Comparison of ENCODE assay signal across 1 cellular context in the genomic region with DNA sequence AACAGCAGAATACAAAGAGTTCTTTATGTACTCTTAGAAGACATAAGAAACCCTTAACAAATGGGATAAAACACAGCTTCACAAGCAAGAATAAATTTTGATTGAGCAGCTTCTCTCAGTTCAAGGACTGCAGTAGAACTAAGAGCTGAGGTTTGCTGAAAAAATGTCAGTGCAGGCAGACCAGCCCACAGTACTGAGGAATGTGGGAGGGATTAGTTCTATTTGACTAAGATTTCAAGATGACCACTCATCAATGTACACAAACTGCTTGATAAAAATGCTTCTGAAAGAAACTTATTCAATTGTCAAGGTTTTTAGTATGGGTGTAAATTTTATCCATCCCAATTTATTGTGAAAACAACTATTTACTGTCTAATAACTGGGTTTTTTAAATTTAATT.
A peak's percentile ranks its signal among the peaks of the same experiment; 100 is the strongest.
TF ChIP-seq lines count a peak whose summit lies in the region.

No MANE protein-coding gene starts in this region.

TF ChIP-seq in HepG2, 621 proteins besides CTCF, POLR2A, EP300 and RAD21 (continued from another document):
- TF ChIP-seq ZNF205 (CRISPR knock-in tag; IDR thresholded peaks at IDR 0.05) (no peak), ZNF776 (CRISPR knock-in tag; IDR thresholded peaks at IDR 0.05) (no peak), ATRX (CRISPR knock-in tag; IDR thresholded peaks at IDR 0.05; ENCODE audit: borderline replicate concordance) (no peak), AHR (CRISPR knock-in tag; IDR thresholded peaks at IDR 0.05) (no peak), ZNF326 (CRISPR knock-in tag; IDR thresholded peaks at IDR 0.05; ENCODE audit: borderline replicate concordance) (no peak), KAT8 (CRISPR knock-in tag; IDR thresholded peaks at IDR 0.05) (no peak), ZNF337 (CRISPR knock-in tag; IDR thresholded peaks at IDR 0.05; ENCODE audit: borderline replicate concordance, low read depth) (no peak), SMAD9 (CRISPR knock-in tag; IDR thresholded peaks at IDR 0.05) (no peak), PHB2 (IDR thresholded peaks at IDR 0.05; ENCODE audit: partially characterized antibody) (no peak), ZNF44 (CRISPR knock-in tag; IDR thresholded peaks at IDR 0.05) (no peak), NCOA2 (CRISPR knock-in tag; IDR thresholded peaks at IDR 0.05) (peak; percentile 57), RARG (CRISPR knock-in tag; IDR thresholded peaks at IDR 0.05; ENCODE audit: low read depth) (no peak), NFYB (CRISPR knock-in tag; IDR thresholded peaks at IDR 0.05) (no peak), SOX13 (IDR thresholded peaks at IDR 0.05) (no peak), SOX13 (CRISPR knock-in tag; conservative IDR thresholded peaks at IDR 0.05 in 1 of 2, IDR thresholded peaks at IDR 0.05 in 1 of 2) (peak in 1 of 2 experiments; percentile 72; a peak in 2 of 4 replicates), FOXK1 (CRISPR knock-in tag; IDR thresholded peaks at IDR 0.05; ENCODE audit: borderline replicate concordance, low read depth) (no peak), JUN (CRISPR knock-in tag; IDR thresholded peaks at IDR 0.05) (no peak), DMAP1 (CRISPR knock-in tag; IDR thresholded peaks at IDR 0.05) (no peak), ZNF138 (CRISPR knock-in tag; IDR thresholded peaks at IDR 0.05; ENCODE audit: low read depth) (no peak)
- TF ChIP-seq, protein P1, sequence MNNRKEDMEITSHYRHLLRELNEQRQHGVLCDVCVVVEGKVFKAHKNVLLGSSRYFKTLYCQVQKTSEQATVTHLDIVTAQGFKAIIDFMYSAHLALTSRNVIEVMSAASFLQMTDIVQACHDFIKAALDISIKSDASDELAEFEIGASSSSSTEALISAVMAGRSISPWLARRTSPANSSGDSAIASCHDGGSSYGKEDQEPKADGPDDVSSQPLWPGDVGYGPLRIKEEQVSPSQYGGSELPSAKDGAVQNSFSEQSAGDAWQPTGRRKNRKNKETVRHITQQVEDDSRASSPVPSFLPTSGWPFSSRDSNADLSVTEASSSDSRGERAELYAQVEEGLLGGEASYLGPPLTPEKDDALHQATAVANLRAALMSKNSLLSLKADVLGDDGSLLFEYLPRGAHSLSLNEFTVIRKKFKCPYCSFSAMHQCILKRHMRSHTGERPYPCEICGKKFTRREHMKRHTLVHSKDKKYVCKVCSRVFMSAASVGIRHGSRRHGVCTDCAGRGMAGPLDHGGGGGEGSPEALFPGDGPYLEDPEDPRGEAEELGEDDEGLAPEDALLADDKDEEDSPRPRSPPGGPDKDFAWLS (CRISPR knock-in tag; IDR thresholded peaks at IDR 0.05; ENCODE audit: borderline replicate concordance) = no peak
- TF ChIP-seq, protein P2, sequence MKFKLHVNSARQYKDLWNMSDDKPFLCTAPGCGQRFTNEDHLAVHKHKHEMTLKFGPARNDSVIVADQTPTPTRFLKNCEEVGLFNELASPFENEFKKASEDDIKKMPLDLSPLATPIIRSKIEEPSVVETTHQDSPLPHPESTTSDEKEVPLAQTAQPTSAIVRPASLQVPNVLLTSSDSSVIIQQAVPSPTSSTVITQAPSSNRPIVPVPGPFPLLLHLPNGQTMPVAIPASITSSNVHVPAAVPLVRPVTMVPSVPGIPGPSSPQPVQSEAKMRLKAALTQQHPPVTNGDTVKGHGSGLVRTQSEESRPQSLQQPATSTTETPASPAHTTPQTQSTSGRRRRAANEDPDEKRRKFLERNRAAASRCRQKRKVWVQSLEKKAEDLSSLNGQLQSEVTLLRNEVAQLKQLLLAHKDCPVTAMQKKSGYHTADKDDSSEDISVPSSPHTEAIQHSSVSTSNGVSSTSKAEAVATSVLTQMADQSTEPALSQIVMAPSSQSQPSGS (CRISPR knock-in tag; IDR thresholded peaks at IDR 0.05) = no peak
- TF ChIP-seq, protein P3, sequence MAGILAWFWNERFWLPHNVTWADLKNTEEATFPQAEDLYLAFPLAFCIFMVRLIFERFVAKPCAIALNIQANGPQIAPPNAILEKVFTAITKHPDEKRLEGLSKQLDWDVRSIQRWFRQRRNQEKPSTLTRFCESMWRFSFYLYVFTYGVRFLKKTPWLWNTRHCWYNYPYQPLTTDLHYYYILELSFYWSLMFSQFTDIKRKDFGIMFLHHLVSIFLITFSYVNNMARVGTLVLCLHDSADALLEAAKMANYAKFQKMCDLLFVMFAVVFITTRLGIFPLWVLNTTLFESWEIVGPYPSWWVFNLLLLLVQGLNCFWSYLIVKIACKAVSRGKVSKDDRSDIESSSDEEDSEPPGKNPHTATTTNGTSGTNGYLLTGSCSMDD (CRISPR knock-in tag; IDR thresholded peaks at IDR 0.05) = no peak
- TF ChIP-seq, protein P4, sequence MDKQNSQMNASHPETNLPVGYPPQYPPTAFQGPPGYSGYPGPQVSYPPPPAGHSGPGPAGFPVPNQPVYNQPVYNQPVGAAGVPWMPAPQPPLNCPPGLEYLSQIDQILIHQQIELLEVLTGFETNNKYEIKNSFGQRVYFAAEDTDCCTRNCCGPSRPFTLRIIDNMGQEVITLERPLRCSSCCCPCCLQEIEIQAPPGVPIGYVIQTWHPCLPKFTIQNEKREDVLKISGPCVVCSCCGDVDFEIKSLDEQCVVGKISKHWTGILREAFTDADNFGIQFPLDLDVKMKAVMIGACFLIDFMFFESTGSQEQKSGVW (CRISPR knock-in tag; IDR thresholded peaks at IDR 0.05; ENCODE audit: borderline replicate concordance) = no peak
- TF ChIP-seq, protein P5, sequence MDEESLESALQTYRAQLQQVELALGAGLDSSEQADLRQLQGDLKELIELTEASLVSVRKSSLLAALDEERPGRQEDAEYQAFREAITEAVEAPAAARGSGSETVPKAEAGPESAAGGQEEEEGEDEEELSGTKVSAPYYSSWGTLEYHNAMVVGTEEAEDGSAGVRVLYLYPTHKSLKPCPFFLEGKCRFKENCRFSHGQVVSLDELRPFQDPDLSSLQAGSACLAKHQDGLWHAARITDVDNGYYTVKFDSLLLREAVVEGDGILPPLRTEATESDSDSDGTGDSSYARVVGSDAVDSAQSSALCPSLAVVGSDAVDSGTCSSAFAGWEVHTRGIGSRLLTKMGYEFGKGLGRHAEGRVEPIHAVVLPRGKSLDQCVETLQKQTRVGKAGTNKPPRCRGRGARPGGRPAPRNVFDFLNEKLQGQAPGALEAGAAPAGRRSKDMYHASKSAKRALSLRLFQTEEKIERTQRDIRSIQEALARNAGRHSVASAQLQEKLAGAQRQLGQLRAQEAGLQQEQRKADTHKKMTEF (CRISPR knock-in tag; IDR thresholded peaks at IDR 0.05) = 0 out of 2 replicates have a peak, but pooled peaks have one; percentile 33
- TF ChIP-seq, protein P6, sequence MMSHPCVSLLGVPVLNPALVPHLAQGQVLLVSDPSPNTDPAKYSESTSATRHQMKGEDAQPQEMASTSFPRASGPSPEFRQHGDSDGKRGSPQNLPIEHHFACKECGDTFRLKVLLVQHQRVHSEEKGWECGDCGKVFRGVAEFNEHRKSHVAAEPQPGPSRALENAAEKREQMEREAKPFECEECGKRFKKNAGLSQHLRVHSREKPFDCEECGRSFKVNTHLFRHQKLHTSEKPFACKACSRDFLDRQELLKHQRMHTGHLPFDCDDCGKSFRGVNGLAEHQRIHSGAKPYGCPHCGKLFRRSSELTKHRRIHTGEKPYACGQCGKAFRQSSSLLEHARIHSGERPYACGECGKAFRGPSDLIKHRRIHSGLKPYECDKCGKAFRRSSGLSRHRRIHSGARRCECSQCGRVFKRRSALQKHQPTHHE (CRISPR knock-in tag; IDR thresholded peaks at IDR 0.05; ENCODE audit: borderline replicate concordance) = no peak
- TF ChIP-seq, protein P7, sequence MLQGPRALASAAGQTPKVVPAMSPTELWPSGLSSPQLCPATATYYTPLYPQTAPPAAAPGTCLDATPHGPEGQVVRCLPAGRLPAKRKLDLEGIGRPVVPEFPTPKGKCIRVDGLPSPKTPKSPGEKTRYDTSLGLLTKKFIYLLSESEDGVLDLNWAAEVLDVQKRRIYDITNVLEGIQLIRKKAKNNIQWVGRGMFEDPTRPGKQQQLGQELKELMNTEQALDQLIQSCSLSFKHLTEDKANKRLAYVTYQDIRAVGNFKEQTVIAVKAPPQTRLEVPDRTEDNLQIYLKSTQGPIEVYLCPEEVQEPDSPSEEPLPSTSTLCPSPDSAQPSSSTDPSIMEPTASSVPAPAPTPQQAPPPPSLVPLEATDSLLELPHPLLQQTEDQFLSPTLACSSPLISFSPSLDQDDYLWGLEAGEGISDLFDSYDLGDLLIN (CRISPR knock-in tag; IDR thresholded peaks at IDR 0.05; ENCODE audit: borderline replicate concordance) = no peak
- TF ChIP-seq, protein P8, sequence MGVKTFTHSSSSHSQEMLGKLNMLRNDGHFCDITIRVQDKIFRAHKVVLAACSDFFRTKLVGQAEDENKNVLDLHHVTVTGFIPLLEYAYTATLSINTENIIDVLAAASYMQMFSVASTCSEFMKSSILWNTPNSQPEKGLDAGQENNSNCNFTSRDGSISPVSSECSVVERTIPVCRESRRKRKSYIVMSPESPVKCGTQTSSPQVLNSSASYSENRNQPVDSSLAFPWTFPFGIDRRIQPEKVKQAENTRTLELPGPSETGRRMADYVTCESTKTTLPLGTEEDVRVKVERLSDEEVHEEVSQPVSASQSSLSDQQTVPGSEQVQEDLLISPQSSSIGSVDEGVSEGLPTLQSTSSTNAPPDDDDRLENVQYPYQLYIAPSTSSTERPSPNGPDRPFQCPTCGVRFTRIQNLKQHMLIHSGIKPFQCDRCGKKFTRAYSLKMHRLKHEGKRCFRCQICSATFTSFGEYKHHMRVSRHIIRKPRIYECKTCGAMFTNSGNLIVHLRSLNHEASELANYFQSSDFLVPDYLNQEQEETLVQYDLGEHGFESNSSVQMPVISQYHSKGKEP (CRISPR knock-in tag; IDR thresholded peaks at IDR 0.05) = no peak
